ENCODE assay signal across 11 cellular contexts in the genomic region with DNA sequence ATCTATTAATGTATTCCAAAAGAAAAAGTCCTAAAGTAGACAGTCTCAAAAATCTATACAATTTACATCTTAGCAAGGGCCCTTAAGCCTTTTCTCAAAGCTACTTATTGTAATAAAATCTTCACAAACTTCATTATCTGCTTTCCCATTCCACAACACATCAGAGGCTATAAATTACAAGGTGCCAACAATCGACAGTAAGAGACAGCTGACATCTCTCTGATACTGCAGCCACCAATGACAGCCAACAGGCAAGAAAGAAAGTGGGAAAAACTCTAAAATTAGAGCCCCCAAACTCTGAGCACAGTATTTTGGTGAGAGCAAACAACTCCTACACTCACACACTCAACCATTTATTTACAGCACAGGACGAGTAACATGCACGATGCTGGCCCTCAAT. TPM values are rescaled to one million over a fixed set of nuclear protein-coding genes. Genes with fewer than 3 reads are reported as not detected.
DNase-seq lines count a peak whose midpoint lies in the region; ATAC-seq, FAIRE-seq and TF ChIP-seq lines count a peak whose summit lies in the region.
"Had no signal": no experiment of that assay in that cellular context is flagged by ENCODE, and none has a peak within 500 bp of the region (broad histone marks: within the 10 kb centered on the region; RNA-seq: fewer than 3 reads in every experiment).

No MANE protein-coding gene starts in this region.

- H3K4me3 ChIP-seq in right lobe of liver (peak overlapping the region in 2 of 3 donors; percentile 63 to 73), suprapubic skin (peak overlapping the region; percentile 71)

- FAIRE-seq in GM12891 (lab: Jason Lieb, UNC): no peak

- H3K4me1 Mint-ChIP-seq in activated naive CD4-positive, alpha-beta T cell treated with anti-CD3 and anti-CD28 coated beads, Interleukin-2, amount 10 ng/mL, durations not matched to agents 7 days and 5 days: peaks cover 21% of the 10 kb centered on the region
- peaks cover 38% of the 10 kb centered on the region for H3K4me1 Mint-ChIP-seq in activated naive CD8-positive, alpha-beta T cell (ENCODE audit: low read depth)

- H3K27me3 ChIP-seq in right lobe of liver (no peaks in the 10 kb centered on the region), suprapubic skin (no peaks in the 10 kb centered on the region)
- H3K27me3 ChIP-seq: brain microvascular endothelial cell had no signal

- TF ChIP-seq CTCF in right lobe of liver (IDR thresholded peaks at IDR 0.05): no peak
- no peak for TF ChIP-seq CTCF in suprapubic skin (IDR thresholded peaks at IDR 0.05)

- intact Hi-C loops in right lobe of liver (cut with DNase I): no loop called here

- H3K36me3 Mint-ChIP-seq in activated naive CD4-positive, alpha-beta T cell treated with anti-CD3 and anti-CD28 coated beads, Interleukin-2, amount 10 ng/mL, durations not matched to agents 7 days and 5 days: peaks cover 13% of the 10 kb centered on the region
- H3K36me3 Mint-ChIP-seq in activated naive CD8-positive, alpha-beta T cell: peaks cover 13% of the 10 kb centered on the region

- H3K36me3 ChIP-seq in right lobe of liver (peaks cover 0 to 16% (median 8%) of the 10 kb centered on the region in 4 donors), suprapubic skin (peaks cover 33% of the 10 kb centered on the region)

- H3K27ac Mint-ChIP-seq in activated naive CD4-positive, alpha-beta T cell treated with anti-CD3 and anti-CD28 coated beads, Interleukin-2, amount 10 ng/mL, durations not matched to agents 7 days and 5 days: peak overlapping the region; percentile 71
- peak overlapping the region; percentile 25 for H3K27ac Mint-ChIP-seq in activated naive CD8-positive, alpha-beta T cell

- ATAC-seq in right lobe of liver (no peak), HG03175 (IDR thresholded peaks at IDR 0.05; ENCODE audit: unreplicated experiment) (no peak)

- no peaks in the 10 kb centered on the region for H3K9me3 Mint-ChIP-seq in activated naive CD4-positive, alpha-beta T cell treated with anti-CD3 and anti-CD28 coated beads, Interleukin-2, amount 10 ng/mL, durations not matched to agents 7 days and 5 days
- no peaks in the 10 kb centered on the region for H3K9me3 Mint-ChIP-seq in activated naive CD8-positive, alpha-beta T cell (ENCODE audit: low read depth)

- TF ChIP-seq EP300 in suprapubic skin (IDR thresholded peaks at IDR 0.05): no peak

- peaks cover 0 to 11% (median 4%) of the 10 kb centered on the region in 4 donors for H3K4me1 ChIP-seq in right lobe of liver
- H3K4me1 ChIP-seq in suprapubic skin: peaks cover 20% of the 10 kb centered on the region

- TF ChIP-seq POLR2A in right lobe of liver (IDR thresholded peaks at IDR 0.05): no peak
- no peak for TF ChIP-seq POLR2A in suprapubic skin (IDR thresholded peaks at IDR 0.05)
- TF ChIP-seq POLR2A in GM12891 (IDR thresholded peaks at IDR 0.05; ENCODE audit: low read depth, low read length): no peak

- CTCF ChIA-PET in activated naive CD4-positive, alpha-beta T cell treated with anti-CD3 and anti-CD28 coated beads, Interleukin-2, amount 10 ng/mL, durations not matched to agents 7 days and 5 days (lab: Charles Lee): interaction anchor here (0.6 to 5.4 kb wide), 12 partner anchors 8 to 1006 kb away, joined by 3 to 88 read pairs (median 6); no protein-coding TSS in a partner anchor

- no peak for DNase-seq in activated naive CD4-positive, alpha-beta T cell treated with anti-CD3 and anti-CD28 coated beads, Interleukin-2, amount 10 ng/mL, durations not matched to agents 7 days and 5 days
- DNase-seq in activated naive CD4-positive, alpha-beta T cell treated with Interleukin-2 at 50 U/mL for 16 hours: no peak
- DNase-seq in right lobe of liver: no peak
- no peak for DNase-seq in suprapubic skin (ENCODE audit: low spot score in 2 of 2)
- DNase-seq in NCI-H1436 treated with DMSO at 0.1 percent for 48 hours (lab: John Stamatoyannopoulos, UW): no peak
- no peak for DNase-seq in GM12891 (ENCODE audit: insufficient read length, low spot score)
- DNase-seq: NCI-H510A had no signal

- H3K9me3 ChIP-seq in right lobe of liver: no peaks in the 10 kb centered on the region
- no peaks in the 10 kb centered on the region for H3K9me3 ChIP-seq in suprapubic skin

- peak overlapping the region; percentile 90 for H3K4me3 Mint-ChIP-seq in activated naive CD4-positive, alpha-beta T cell treated with anti-CD3 and anti-CD28 coated beads, Interleukin-2, amount 10 ng/mL, durations not matched to agents 7 days and 5 days
- peak overlapping the region; percentile 94 for H3K4me3 Mint-ChIP-seq in activated naive CD8-positive, alpha-beta T cell

- no peaks in the 10 kb centered on the region for H3K27me3 Mint-ChIP-seq in activated naive CD4-positive, alpha-beta T cell treated with anti-CD3 and anti-CD28 coated beads, Interleukin-2, amount 10 ng/mL, durations not matched to agents 7 days and 5 days
- H3K27me3 Mint-ChIP-seq in activated naive CD8-positive, alpha-beta T cell: no peaks in the 10 kb centered on the region

- peak overlapping the region; percentile 94 to 96 (median 94) for H3K27ac ChIP-seq in right lobe of liver
- no peak overlapping the region for H3K27ac ChIP-seq in suprapubic skin
- H3K27ac ChIP-seq: brain microvascular endothelial cell, C4-2B had no signal

- 12% methylated on average over 3 of the region's 3 CpGs for WGBS in right lobe of liver (ENCODE audit: insufficient coverage, low coverage, low lambda C conversion rate, missing lambda C conversion rate)
- 25% methylated on average over 3 of the region's 3 CpGs for WGBS in suprapubic skin

TF ChIP-seq in GM12891, 5 proteins besides CTCF, POLR2A, EP300 and RAD21:
- no peak for TF ChIP-seq POU2F2 (IDR thresholded peaks at IDR 0.05; ENCODE audit: low read depth, low read length)
- no peak for TF ChIP-seq SPI1 (IDR thresholded peaks at IDR 0.05; ENCODE audit: low read depth, low read length)
- TF ChIP-seq PAX5 (IDR thresholded peaks at IDR 0.05; ENCODE audit: insufficient read depth, low read length, severe bottlenecking): no peak

RNA-seq across cellular contexts. Expression of gene ANGEL1, which starts 2.2 kb away (rescaled TPM):
- 10 to 100 TPM in 5 of 6 experiments, 1 to 10 TPM in 1; 9.3 to 17.8 (median 14.4) TPM for total RNA-seq in right lobe of liver
- total RNA-seq in suprapubic skin: 10 to 100 TPM; 17.1 to 25.8 (median 21.9) TPM
- polyA plus RNA-seq in GM12891 (2012; ENCODE audit: low read depth, missing spikeins): 7.7 TPM

RNA-seq across cellular contexts. Expression of gene LRRC74A, which starts 15.7 kb away (rescaled TPM):
- total RNA-seq in right lobe of liver: not detected
- total RNA-seq in suprapubic skin: not detected
- polyA plus RNA-seq in GM12891 (2012; ENCODE audit: low read depth, missing spikeins): not detected

RNA-seq across cellular contexts. Expression of gene VASH1, which starts 49.3 kb away (rescaled TPM):
- total RNA-seq in right lobe of liver (10 to 100 TPM in 1 of 6 experiments, 1 to 10 TPM in 5; 2.0 to 12.3 (median 4.6) TPM), suprapubic skin (1 to 10 TPM in 3 of 4 donors, under 1 TPM in 1; 0.68 to 5.8 (median 4.1) TPM)
- polyA plus RNA-seq in GM12891 (2012; ENCODE audit: low read depth, missing spikeins): 2.6 TPM
